Comparison of ENCODE assay signal across 12 cellular contexts in the genomic region with DNA sequence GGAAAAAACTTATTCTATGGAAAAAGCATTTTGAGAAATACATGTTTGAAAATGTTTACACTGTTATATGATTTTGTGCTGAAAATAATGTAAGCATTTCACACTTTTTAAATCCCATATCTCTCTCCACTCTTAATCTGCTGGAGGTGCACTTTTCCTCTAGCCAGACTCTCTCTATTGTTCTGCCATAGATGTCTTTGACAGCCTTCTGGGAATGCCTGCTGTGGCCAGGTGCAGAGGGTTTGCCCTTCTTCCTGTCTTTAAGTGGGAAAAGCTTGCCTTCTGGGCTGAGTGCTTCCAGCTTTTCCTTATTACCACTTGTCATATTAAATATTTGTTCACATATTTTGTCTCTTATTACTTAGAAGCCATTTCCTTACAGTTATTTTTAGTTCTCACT.
"Had no signal": no experiment of that assay in that cellular context is flagged by ENCODE, and none has a peak within 500 bp of the region (broad histone marks: within the 10 kb centered on the region; RNA-seq: fewer than 3 reads in every experiment).

No MANE protein-coding gene starts in this region.

- H3K27ac Mint-ChIP-seq: activated B cell treated with CpG ODN at 0.5 μM for 24 hours; activated CD4-positive, alpha-beta T cell treated with anti-CD3 and anti-CD28 coated beads, Interleukin-2, amount 10 ng/mL, durations not matched to agents 24 days and 14 days; activated T-helper 1 cell treated with anti-CD3 and anti-CD28 coated beads, Interleukin-12 subunit alpha, Interleukin-12 subunit beta, Interleukin-2, Interleukin-4 antibody, amounts not matched to agents 30 ng/mL and 10 ng/mL and 1 ng/mL, durations not matched to agents 14 hours and 24 hours and 36 hours; mesothelial cell of epicardium; stimulated activated naive CD8-positive, alpha-beta T cell treated with anti-CD3 and anti-CD28 coated beads, Interleukin-15, Interleukin-2, amounts not matched to agents 100 ng/mL and 50 ng/mL, for 24 hours had no signal

- H3K9me3 ChIP-seq: gastrocnemius medialis, upper lobe of left lung had no signal

- H3K27me3 ChIP-seq: gastrocnemius medialis, upper lobe of left lung had no signal

- H3K4me3 ChIP-seq: gastrocnemius medialis, upper lobe of left lung had no signal

- H3K4me1 ChIP-seq: gastrocnemius medialis, upper lobe of left lung had no signal

- H3K9me3 Mint-ChIP-seq: activated CD4-positive, alpha-beta T cell treated with anti-CD3 and anti-CD28 coated beads, Interleukin-2, amount 10 ng/mL, durations not matched to agents 24 days and 14 days; activated T-helper 1 cell treated with anti-CD3 and anti-CD28 coated beads, Interleukin-12 subunit alpha, Interleukin-12 subunit beta, Interleukin-2, Interleukin-4 antibody, amounts not matched to agents 30 ng/mL and 10 ng/mL and 1 ng/mL, durations not matched to agents 14 hours and 24 hours and 36 hours had no signal

- H3K4me1 Mint-ChIP-seq: activated B cell treated with CpG ODN at 0.5 μM for 24 hours; activated CD4-positive, alpha-beta T cell treated with anti-CD3 and anti-CD28 coated beads, Interleukin-2, amount 10 ng/mL, durations not matched to agents 24 days and 14 days had no signal

- H3K36me3 ChIP-seq: gastrocnemius medialis, upper lobe of left lung had no signal

- H3K27ac ChIP-seq: gastrocnemius medialis, upper lobe of left lung had no signal

- DNase-seq: activated B cell treated with CpG ODN at 0.5 μM for 24 hours; activated CD4-positive, alpha-beta T cell treated with anti-CD3 and anti-CD28 coated beads, Interleukin-2, amount 10 ng/mL, durations not matched to agents 24 days and 14 days; activated naive CD4-positive, alpha-beta T cell; aorta; gastrocnemius medialis; kidney glomerular epithelial cell; stimulated activated CD4-positive, alpha-beta T cell treated with anti-CD3 and anti-CD28 coated beads, Interleukin-15, amount 100 ng/mL, for 24 hours; stimulated activated CD4-positive, alpha-beta T cell treated with anti-CD3 and anti-CD28 coated beads, Interleukin-4, amount 100 ng/mL, for 24 hours; upper lobe of left lung had no signal

- H3K27me3 Mint-ChIP-seq: activated B cell treated with CpG ODN at 0.5 μM for 24 hours; activated CD4-positive, alpha-beta T cell treated with anti-CD3 and anti-CD28 coated beads, Interleukin-2, amount 10 ng/mL, durations not matched to agents 24 days and 14 days; stimulated activated naive CD8-positive, alpha-beta T cell treated with anti-CD3 and anti-CD28 coated beads, Interleukin-15, Interleukin-2, amounts not matched to agents 100 ng/mL and 50 ng/mL, for 24 hours had no signal

- H3K4me3 Mint-ChIP-seq: activated B cell treated with CpG ODN at 0.5 μM for 24 hours; activated CD4-positive, alpha-beta T cell treated with anti-CD3 and anti-CD28 coated beads, Interleukin-2, amount 10 ng/mL, durations not matched to agents 24 days and 14 days; activated T-helper 1 cell treated with anti-CD3 and anti-CD28 coated beads, Interleukin-12 subunit alpha, Interleukin-12 subunit beta, Interleukin-2, Interleukin-4 antibody, amounts not matched to agents 30 ng/mL and 10 ng/mL and 1 ng/mL, durations not matched to agents 14 hours and 24 hours and 36 hours; mesothelial cell of epicardium; stimulated activated naive CD8-positive, alpha-beta T cell treated with anti-CD3 and anti-CD28 coated beads, Interleukin-15, Interleukin-2, amounts not matched to agents 100 ng/mL and 50 ng/mL, for 24 hours had no signal
